Comparison of ENCODE assay signal across 22 cellular contexts in the genomic region with DNA sequence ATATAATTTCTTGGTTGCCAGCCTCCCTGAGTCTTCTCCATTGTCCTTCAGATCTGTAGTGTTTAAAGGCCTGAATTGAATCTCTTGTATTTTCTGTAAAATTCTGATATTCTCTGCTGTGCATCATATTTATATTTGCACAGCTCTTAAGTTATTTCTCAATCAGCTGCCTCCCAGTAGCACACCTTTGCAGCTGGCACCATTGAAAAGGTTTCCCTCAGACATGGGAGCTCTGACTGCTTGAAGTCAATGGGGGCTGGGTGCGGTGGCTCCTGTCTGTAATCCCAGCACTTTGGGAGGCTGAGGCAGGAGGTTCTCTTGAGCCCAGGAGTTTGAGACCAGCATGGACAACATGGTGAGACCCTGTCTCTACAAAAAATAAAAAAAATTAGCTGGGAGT. TPM values are rescaled to one million over a fixed set of nuclear protein-coding genes. Genes with fewer than 3 reads are reported as not detected.
DNase-seq lines count a peak whose midpoint lies in the region; ATAC-seq and TF ChIP-seq lines count a peak whose summit lies in the region.
"Had no signal": no experiment of that assay in that cellular context is flagged by ENCODE, and none has a peak within 500 bp of the region (broad histone marks: within the 10 kb centered on the region; RNA-seq: fewer than 3 reads in every experiment).

No MANE protein-coding gene starts in this region.

- POLR2A ChIA-PET in CD8-positive, alpha-beta T cell (lab: Charles Lee), result interaction anchor here (2.4 kb wide), 1 partner anchor 40 kb away, joined by 7 read pairs; no protein-coding TSS in a partner anchor

- CTCF ChIA-PET in CD8-positive, alpha-beta T cell (lab: Charles Lee), result interaction anchor here (1.5 to 1.8 kb wide), 2 partner anchors 43 to 58 kb away, joined by 3 to 7 read pairs; no protein-coding TSS in a partner anchor

- peak overlapping the region; percentile 14 for H3K27ac Mint-ChIP-seq in activated T-cell treated with anti-CD3 and anti-CD28 coated beads, Interleukin-2, amount 50 U/mL, for 72 hours
- peak overlapping the region; percentile 60 for H3K27ac Mint-ChIP-seq in CD8-positive, alpha-beta T cell
- H3K27ac Mint-ChIP-seq: HFFc6 had no signal

- no peak for ATAC-seq in activated T-cell treated with anti-CD3 and anti-CD28 coated beads, Interleukin-2, amount 50 U/mL, for 72 hours (replicated peaks in 1 of 2)
- no peak for ATAC-seq in CD8-positive, alpha-beta T cell
- ATAC-seq in left lobe of liver, result peak; percentile 50
- ATAC-seq in HG02588 (IDR thresholded peaks at IDR 0.05; ENCODE audit: unreplicated experiment), result no peak
- no peak for ATAC-seq in left colon

- H3K4me3 ChIP-seq in CD8-positive, alpha-beta T cell (ENCODE audit: low read depth, low read length), result no peak overlapping the region
- H3K4me3 ChIP-seq: MG63 had no signal

- no peak for TF ChIP-seq CTCF in CD8-positive, alpha-beta T cell (IDR thresholded peaks at IDR 0.05)

- no peaks in the 10 kb centered on the region for H3K27me3 ChIP-seq in CD8-positive, alpha-beta T cell (ENCODE audit: insufficient read depth, low read length)
- H3K27me3 ChIP-seq: BE2C, MG63 had no signal

- H3K36me3 Mint-ChIP-seq in activated T-cell treated with anti-CD3 and anti-CD28 coated beads, Interleukin-2, amount 50 U/mL, for 72 hours (ENCODE audit: insufficient read depth in 2 of 2), result peaks cover 2 to 8% of the 10 kb centered on the region in 2 donors
- peaks cover 30% of the 10 kb centered on the region for H3K36me3 Mint-ChIP-seq in CD8-positive, alpha-beta T cell
- H3K36me3 Mint-ChIP-seq: CD4-positive, CD25-positive, alpha-beta regulatory T cell; IgD-negative memory B cell had no signal

- no peak for DNase-seq in activated T-cell treated with anti-CD3 and anti-CD28 coated beads, Interleukin-2, amount 50 U/mL, for 72 hours
- no peak for DNase-seq in activated T-cell treated with anti-CD3 and anti-CD28 coated beads, Interleukin-2, amount 50 U/mL, for 48 hours
- no peak for DNase-seq in CD8-positive, alpha-beta T cell
- DNase-seq in SHP77 (lab: John Stamatoyannopoulos, UW) (peak; percentile 9 to 54), left lobe of liver (ENCODE audit: low spot score) (peak; percentile 42), left colon (no peak), DMS153 (lab: John Stamatoyannopoulos, UW) (no peak)
- DNase-seq: BE2C; CD4-positive, CD25-positive, alpha-beta regulatory T cell; DMS79 treated with DMSO at 0.1 percent for 48 hours; HFFc6; Kasumi-1; MG63; NCI-H1092; NCI-H146; NCI-H2081 treated with DMSO at 0.1 percent for 48 hours; NCI-H2227 treated with DMSO at 0.1 percent for 48 hours; NCI-H510A treated with DMSO at 0.1 percent for 48 hours; NCI-H774; OCI-M1 had no signal

- no peaks in the 10 kb centered on the region for H3K36me3 ChIP-seq in CD8-positive, alpha-beta T cell (ENCODE audit: insufficient read depth, low read length)
- H3K36me3 ChIP-seq: BE2C, MG63 had no signal

- intact Hi-C loops in CD8-positive, alpha-beta T cell (cut with DNase I, micrococcal nuclease), result no loop called here
- intact Hi-C loops in left colon (cut with DNase I, micrococcal nuclease), result no loop called here

- peaks cover 47% of the 10 kb centered on the region for H3K4me1 ChIP-seq in CD8-positive, alpha-beta T cell (ENCODE audit: insufficient read depth, low read length)
- H3K4me1 ChIP-seq: BE2C had no signal

- no peak overlapping the region for H3K4me3 Mint-ChIP-seq in activated T-cell treated with anti-CD3 and anti-CD28 coated beads, Interleukin-2, amount 50 U/mL, for 72 hours
- H3K4me3 Mint-ChIP-seq in CD8-positive, alpha-beta T cell, result no peak overlapping the region
- H3K4me3 Mint-ChIP-seq: CD4-positive, CD25-positive, alpha-beta regulatory T cell; HFFc6; IgD-negative memory B cell had no signal

- H3K27ac ChIP-seq in CD8-positive, alpha-beta T cell (ENCODE audit: low read depth, low read length), result no peak overlapping the region

- no peaks in the 10 kb centered on the region for H3K9me3 Mint-ChIP-seq in activated T-cell treated with anti-CD3 and anti-CD28 coated beads, Interleukin-2, amount 50 U/mL, for 72 hours
- H3K9me3 Mint-ChIP-seq in CD8-positive, alpha-beta T cell, result peaks cover 2% of the 10 kb centered on the region

- H3K27me3 Mint-ChIP-seq in activated T-cell treated with anti-CD3 and anti-CD28 coated beads, Interleukin-2, amount 50 U/mL, for 72 hours (ENCODE audit: low read depth), result no peaks in the 10 kb centered on the region
- no peaks in the 10 kb centered on the region for H3K27me3 Mint-ChIP-seq in CD8-positive, alpha-beta T cell (ENCODE audit: low read depth)
- H3K27me3 Mint-ChIP-seq: CD4-positive, CD25-positive, alpha-beta regulatory T cell; IgD-negative memory B cell had no signal

- H3K4me1 Mint-ChIP-seq in activated T-cell treated with anti-CD3 and anti-CD28 coated beads, Interleukin-2, amount 50 U/mL, for 72 hours (ENCODE audit: low read depth), result peaks cover 64% of the 10 kb centered on the region
- peaks cover 89% of the 10 kb centered on the region for H3K4me1 Mint-ChIP-seq in CD8-positive, alpha-beta T cell (ENCODE audit: low read depth)

- H3K9me3 ChIP-seq in CD8-positive, alpha-beta T cell (ENCODE audit: low read length), result no peaks in the 10 kb centered on the region
- H3K9me3 ChIP-seq: MG63 had no signal

RNA-seq across cellular contexts. Expression of gene PITPNC1, which starts 40.4 kb away (rescaled TPM):
- 100 to 1,000 TPM in 1 of 2 donors, 10 to 100 TPM in 1; 79.5 to 109 TPM for total RNA-seq in activated T-cell treated with anti-CD3 and anti-CD28 coated beads, Interleukin-2, amount 50 U/mL, for 72 hours
- total RNA-seq in CD8-positive, alpha-beta T cell, result 100 to 1,000 TPM; 110 to 111 TPM
- total RNA-seq in left lobe of liver, result 13.1 TPM
- total RNA-seq in left colon, result 10 to 100 TPM; 13.7 to 15.6 TPM

RNA-seq across cellular contexts. Expression of gene PSMD12, which starts 51.1 kb away (rescaled TPM):
- 10 to 100 TPM; 60.3 to 75.2 TPM for total RNA-seq in activated T-cell treated with anti-CD3 and anti-CD28 coated beads, Interleukin-2, amount 50 U/mL, for 72 hours
- 10 to 100 TPM; 52.1 to 54.9 TPM for total RNA-seq in CD8-positive, alpha-beta T cell
- total RNA-seq in left lobe of liver, result 28.1 TPM
- 10 to 100 TPM; 36.9 to 40.2 TPM for total RNA-seq in left colon

Comparison
In these comparisons a context has a peak if more than half of its experiments do, and no peak if none do; other contexts are left out.
1. DNase-seq: peak in SHP77 (2 of 2) and left lobe of liver (single experiment); none in activated T-cell treated with anti-CD3 and anti-CD28 coated beads, Interleukin-2, amount 50 U/mL, for 72 hours (0 of 2), activated T-cell treated with anti-CD3 and anti-CD28 coated beads, Interleukin-2, amount 50 U/mL, for 48 hours (0 of 2), CD8-positive, alpha-beta T cell (0 of 7), left colon (0 of 2) and DMS153 (single experiment).